In the genomic region with DNA sequence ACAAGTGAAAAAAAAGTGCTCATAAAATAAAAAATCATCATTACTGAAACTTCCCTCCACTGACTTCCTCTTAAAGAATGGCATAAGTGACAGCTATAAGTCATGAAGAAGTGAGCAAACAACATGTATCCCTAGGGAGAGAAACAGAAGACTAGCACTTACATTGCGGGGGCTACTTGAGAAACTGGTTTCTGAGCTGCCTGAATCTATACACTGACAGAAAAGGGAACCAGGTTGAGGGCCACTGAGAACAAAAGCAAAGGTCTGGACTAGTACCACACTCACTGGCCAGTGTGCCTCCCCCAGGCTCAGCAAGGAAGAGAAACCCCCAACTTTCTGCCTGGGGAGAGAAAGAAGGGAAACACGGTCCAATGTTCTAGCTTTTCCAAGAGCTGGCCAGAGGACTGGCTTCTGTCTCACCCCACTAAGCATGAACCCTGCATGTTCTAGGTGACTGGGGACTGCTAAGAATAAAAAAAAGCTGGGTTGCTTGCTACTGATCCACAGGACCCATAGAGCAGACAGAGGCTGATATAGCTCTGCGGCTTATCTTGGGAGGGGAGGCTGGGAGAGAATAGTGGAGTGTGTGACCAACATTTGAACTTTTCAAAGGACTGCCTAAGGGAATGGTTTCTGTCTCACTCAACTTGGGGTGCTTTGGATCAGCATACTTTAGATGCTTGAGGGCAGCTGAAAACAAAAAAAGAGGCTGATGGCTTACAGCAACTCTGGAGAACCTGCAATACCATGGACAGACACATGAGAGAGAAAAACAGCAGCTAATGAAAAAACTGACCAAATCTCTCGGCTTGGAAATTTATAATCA, we compare ENCODE assay signal across 9 cellular contexts. TPM values are rescaled to one million over a fixed set of nuclear protein-coding genes. Genes with fewer than 3 reads are reported as not detected.
DNase-seq lines count a peak whose midpoint lies in the region; ATAC-seq and TF ChIP-seq lines count a peak whose summit lies in the region.
"Had no signal": no experiment of that assay in that cellular context is flagged by ENCODE, and none has a peak within 500 bp of the region (broad histone marks: within the 10 kb centered on the region; RNA-seq: fewer than 3 reads in every experiment).

No MANE protein-coding gene starts in this region.

- H3K4me3 ChIP-seq in OCI-LY7 (ENCODE audit: low read depth, low read length, poor library complexity, severe bottlenecking), result no peak overlapping the region
- H3K4me3 ChIP-seq: right lobe of liver had no signal

- H3K27ac ChIP-seq in OCI-LY7 (ENCODE audit: low read depth, low read length, poor library complexity, severe bottlenecking), result peak overlapping the region; percentile 53
- H3K27ac ChIP-seq: right lobe of liver had no signal

- H4K20me1 ChIP-seq in OCI-LY7 (ENCODE audit: insufficient read depth, low read length), result peaks cover 30% of the 10 kb centered on the region; the same call in 1 of the 2 replicates

- intact Hi-C loops in OCI-LY7 (cut with micrococcal nuclease; ENCODE audit: unreplicated experiment), result no loop called here

- no peak for TF ChIP-seq CTCF in OCI-LY7 (conservative IDR thresholded peaks at IDR 0.05; ENCODE audit: low read length)

- POLR2A ChIA-PET in OCI-LY7 (lab: Charles Lee), result interaction anchor here (0.5 to 0.6 kb wide), 2 partner anchors 9 to 274 kb away, joined by 3 to 5 read pairs; no protein-coding TSS in a partner anchor

- H3K36me3 ChIP-seq in OCI-LY7 (ENCODE audit: insufficient read depth, low read length), result peaks cover 88% of the 10 kb centered on the region
- H3K36me3 ChIP-seq: right lobe of liver had no signal

- peaks cover 29% of the 10 kb centered on the region for H3K4me1 ChIP-seq in OCI-LY7 (ENCODE audit: insufficient read depth, low read length, poor library complexity, severe bottlenecking)
- H3K4me1 ChIP-seq: right lobe of liver had no signal

- no TSS peak for BruUV-seq in OCI-LY7 (replicated peaks; lab: Mats Ljungman, UMichigan)

- peak overlapping the region; percentile 53 for H3K4me2 ChIP-seq in OCI-LY7 (ENCODE audit: low read length)

- H3K79me2 ChIP-seq in OCI-LY7 (ENCODE audit: insufficient read depth, low read depth, low read length), result peaks cover 96% of the 10 kb centered on the region

- ATAC-seq in GM18858 (IDR thresholded peaks at IDR 0.05; ENCODE audit: unreplicated experiment) (peak; percentile 82), HG02852 (IDR thresholded peaks at IDR 0.05; ENCODE audit: unreplicated experiment) (peak; percentile 80)

- H3K9me3 ChIP-seq in OCI-LY7 (ENCODE audit: low read length), result no peaks in the 10 kb centered on the region
- H3K9me3 ChIP-seq: right lobe of liver had no signal

- DNase-seq in OCI-LY7 (ENCODE audit: low spot score) (peak; percentile 71), myocyte (ENCODE audit: low read depth) (peak; percentile 57), T-helper 2 cell (no peak), medulla oblongata (ENCODE audit: extremely low spot score) (no peak), SHP77 (lab: John Stamatoyannopoulos, UW) (no peak)
- no peak for DNase-seq in stimulated activated CD8-positive, alpha-beta memory T cell treated with anti-CD3 and anti-CD28 coated beads, Interleukin-4, amount 100 ng/mL, for 48 hours
- DNase-seq: right lobe of liver had no signal

- no peak overlapping the region for H2AFZ ChIP-seq in OCI-LY7 (ENCODE audit: low read length)

- CTCF ChIA-PET in OCI-LY7 (lab: Charles Lee; ENCODE audit: unreplicated experiment), result interaction anchor here (0.6 kb wide), 1 partner anchor 82 kb away, joined by 3 read pairs; no protein-coding TSS in a partner anchor

- H3K9me2 ChIP-seq in OCI-LY7 (ENCODE audit: insufficient read depth, low read length), result no peaks in the 10 kb centered on the region

RNA-seq across cellular contexts. Expression of a gene that starts 8.1 kb away (rescaled TPM):
- total RNA-seq in OCI-LY7 (2014; rRNA removed; shearing (Covaris generic)), result 21.0 and 44.8 TPM in 2 replicates
- 39.9 and 45.8 TPM in 2 replicates for total RNA-seq in OCI-LY7 (2022)
- total RNA-seq in myocyte, result 7.7 and 17.4 TPM in 2 replicates
- 2.3 TPM for polyA plus RNA-seq in myocyte (2012)

Comparison
In these comparisons a context has a peak if more than half of its experiments do, and no peak if none do; other contexts are left out.
1. DNase-seq: peak in OCI-LY7 (single experiment) and myocyte (single experiment); none in T-helper 2 cell (0 of 5), medulla oblongata (single experiment), stimulated activated CD8-positive, alpha-beta memory T cell treated with anti-CD3 and anti-CD28 coated beads, Interleukin-4, amount 100 ng/mL, for 48 hours (single experiment) and SHP77 (0 of 2).